17 cellular contexts compared by ENCODE assay signal in the genomic region with DNA sequence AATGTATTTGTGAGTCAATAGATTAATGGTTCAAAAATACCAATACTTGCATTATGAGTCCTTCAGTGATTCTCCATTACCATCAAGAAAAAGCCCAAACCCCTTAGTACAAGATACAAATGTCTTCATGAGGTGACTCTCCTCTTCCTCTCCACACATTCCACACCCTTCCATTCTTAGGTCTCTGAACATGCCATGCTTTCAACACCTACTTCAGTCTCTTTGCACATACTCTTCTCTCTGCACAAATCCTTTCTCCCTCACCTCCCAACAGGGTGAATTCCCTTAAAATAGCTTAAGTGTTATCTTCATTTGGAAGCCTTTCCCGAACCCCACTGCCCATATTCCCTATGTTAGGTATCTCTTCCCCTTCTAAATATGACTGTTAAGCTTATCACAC.
"Had no signal": no experiment of that assay in that cellular context is flagged by ENCODE, and none has a peak within 500 bp of the region (broad histone marks: within the 10 kb centered on the region; RNA-seq: fewer than 3 reads in every experiment).

No MANE protein-coding gene starts in this region.

- DNase-seq: dermis blood vessel endothelial cell; dorsolateral prefrontal cortex; effector CD4-positive, alpha-beta T cell; effector memory CD4-positive, alpha-beta T cell; foreskin keratinocyte; heart left ventricle; hypothalamus; immature natural killer cell; islet precursor cell; kidney; kidney glomerular epithelial cell; left lung; lower lobe of right lung; mesenchymal stem cell; mucosa of descending colon; naive B cell had no signal

- ATAC-seq: foreskin keratinocyte, gastroesophageal sphincter, left lung, lower lobe of right lung, mucosa of descending colon had no signal
